ENCODE assay signal across 8 cellular contexts in genomic region chr22:30420401-30421178, GRCh38. TPM values are rescaled to one million over a fixed set of nuclear protein-coding genes. Genes with fewer than 3 reads are reported as not detected.
DNase-seq lines count a peak whose midpoint lies in the region; ATAC-seq and TF ChIP-seq lines count a peak whose summit lies in the region.
"Had no signal": no experiment of that assay in that cellular context is flagged by ENCODE, and none has a peak within 500 bp of the region (broad histone marks: within the 10 kb centered on the region; RNA-seq: fewer than 3 reads in every experiment).

No MANE protein-coding gene starts in this region.

- H3K36me3 Mint-ChIP-seq in activated naive CD8-positive, alpha-beta T cell, result peaks cover 11% of the 10 kb centered on the region
- peaks cover 73% of the 10 kb centered on the region for H3K36me3 Mint-ChIP-seq in stimulated activated effector memory CD8-positive, alpha-beta T cell treated with anti-CD3 and anti-CD28 coated beads, Interleukin-12 subunit alpha, Interleukin-12 subunit beta, amount 100 ng/mL, for 72 hours

- peak overlapping the region; percentile 84 for H3K27ac Mint-ChIP-seq in activated naive CD8-positive, alpha-beta T cell
- peak overlapping the region; percentile 48 for H3K27ac Mint-ChIP-seq in stimulated activated effector memory CD8-positive, alpha-beta T cell treated with anti-CD3 and anti-CD28 coated beads, Interleukin-12 subunit alpha, Interleukin-12 subunit beta, amount 100 ng/mL, for 72 hours

- no peak for TF ChIP-seq CTCF in fibroblast of villous mesenchyme (IDR thresholded peaks at IDR 0.05; ENCODE audit: insufficient read depth, low read depth, low read length)

- no peak overlapping the region for H3K4me3 ChIP-seq in fibroblast of villous mesenchyme (ENCODE audit: low read depth, low read length)

- DNase-seq in HS-27A (ENCODE audit: low read depth) (peak; percentile 36), fibroblast of villous mesenchyme (ENCODE audit: low read depth) (peak; percentile 68)
- no peak for DNase-seq in stimulated activated effector memory CD8-positive, alpha-beta T cell treated with anti-CD3 and anti-CD28 coated beads, Interleukin-12 subunit alpha, Interleukin-12 subunit beta, amount 100 ng/mL, for 72 hours (ENCODE audit: low spot score in 2 of 2)
- DNase-seq in activated CD4-positive, CD25-positive, alpha-beta regulatory T cell (lab: John Stamatoyannopoulos, UW), result no peak
- DNase-seq: activated gamma-delta T cell had no signal

- H3K27me3 Mint-ChIP-seq in activated naive CD8-positive, alpha-beta T cell, result no peaks in the 10 kb centered on the region

- ATAC-seq in stimulated activated effector memory CD8-positive, alpha-beta T cell treated with anti-CD3 and anti-CD28 coated beads, Interleukin-12 subunit alpha, Interleukin-12 subunit beta, amount 100 ng/mL, for 72 hours, result no peak
- ATAC-seq in GM18861 (IDR thresholded peaks at IDR 0.05; ENCODE audit: unreplicated experiment) (no peak), GM18498 (IDR thresholded peaks at IDR 0.05; ENCODE audit: unreplicated experiment) (no peak)

- peaks cover 62% of the 10 kb centered on the region for H3K4me1 Mint-ChIP-seq in activated naive CD8-positive, alpha-beta T cell (ENCODE audit: low read depth)
- H3K4me1 Mint-ChIP-seq in stimulated activated effector memory CD8-positive, alpha-beta T cell treated with anti-CD3 and anti-CD28 coated beads, Interleukin-12 subunit alpha, Interleukin-12 subunit beta, amount 100 ng/mL, for 72 hours, result peaks cover 49% of the 10 kb centered on the region

- H3K4me3 Mint-ChIP-seq in activated naive CD8-positive, alpha-beta T cell, result peak overlapping the region; percentile 49
- peak overlapping the region; percentile 91 for H3K4me3 Mint-ChIP-seq in stimulated activated effector memory CD8-positive, alpha-beta T cell treated with anti-CD3 and anti-CD28 coated beads, Interleukin-12 subunit alpha, Interleukin-12 subunit beta, amount 100 ng/mL, for 72 hours

- no peaks in the 10 kb centered on the region for H3K9me3 Mint-ChIP-seq in activated naive CD8-positive, alpha-beta T cell (ENCODE audit: low read depth)
- no peaks in the 10 kb centered on the region for H3K9me3 Mint-ChIP-seq in stimulated activated effector memory CD8-positive, alpha-beta T cell treated with anti-CD3 and anti-CD28 coated beads, Interleukin-12 subunit alpha, Interleukin-12 subunit beta, amount 100 ng/mL, for 72 hours

RNA-seq across cellular contexts. Expression of gene MTFP1, which starts 5.0 kb away (rescaled TPM):
- total RNA-seq in fibroblast of villous mesenchyme, result 10.8 and 11.3 TPM in 2 replicates

RNA-seq across cellular contexts. Expression of gene SEC14L2, which starts 23.8 kb away (rescaled TPM):
- total RNA-seq in fibroblast of villous mesenchyme, result 9.5 and 12.2 TPM in 2 replicates

RNA-seq across cellular contexts. Expression of gene RNF215, which starts 33.4 kb away (rescaled TPM):
- 19.6 and 20.3 TPM in 2 replicates for total RNA-seq in fibroblast of villous mesenchyme

RNA-seq across cellular contexts. Expression of gene SEC14L3, which starts 51.2 kb away (rescaled TPM):
- total RNA-seq in fibroblast of villous mesenchyme, result not detected in 2 replicates

Comparison
In these comparisons a context has a peak if more than half of its experiments do, and no peak if none do; other contexts are left out.
1. DNase-seq: peak in HS-27A (single experiment) and fibroblast of villous mesenchyme (single experiment); none in stimulated activated effector memory CD8-positive, alpha-beta T cell treated with anti-CD3 and anti-CD28 coated beads, Interleukin-12 subunit alpha, Interleukin-12 subunit beta, amount 100 ng/mL, for 72 hours (0 of 2) and activated CD4-positive, CD25-positive, alpha-beta regulatory T cell (0 of 4).